Comparison of ENCODE assay signal across 22 cellular contexts in the genomic region with DNA sequence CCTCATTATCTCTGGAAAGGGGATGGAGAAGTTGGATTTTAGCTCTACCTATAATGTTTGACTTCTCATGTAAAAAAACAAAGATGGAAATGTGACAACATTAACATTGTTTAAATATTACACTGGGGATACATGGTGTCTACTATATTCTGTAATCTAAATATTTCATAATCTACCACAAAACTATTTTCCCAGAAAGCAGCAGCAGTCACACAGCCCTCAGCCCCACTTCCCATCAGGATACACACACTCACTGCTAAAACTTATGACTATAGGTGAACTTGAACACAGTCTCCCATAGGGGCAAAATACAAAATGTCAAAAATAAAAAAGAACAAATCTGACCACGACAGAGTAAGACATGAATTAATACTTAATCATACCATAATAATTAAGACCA.
A peak's percentile ranks its signal among the peaks of the same experiment; 100 is the strongest.
DNase-seq lines count a peak whose midpoint lies in the region; ATAC-seq and TF ChIP-seq lines count a peak whose summit lies in the region.
"Had no signal": no experiment of that assay in that cellular context is flagged by ENCODE, and none has a peak within 500 bp of the region (broad histone marks: within the 10 kb centered on the region; RNA-seq: fewer than 3 reads in every experiment).

No MANE protein-coding gene starts in this region.

- no peak for TF ChIP-seq CTCF in CD8-positive, alpha-beta T cell (IDR thresholded peaks at IDR 0.05)

- no peaks in the 10 kb centered on the region for H3K27me3 Mint-ChIP-seq in CD8-positive, alpha-beta T cell (ENCODE audit: low read depth)
- H3K27me3 Mint-ChIP-seq in natural killer cell treated with Interleukin-12 subunit alpha and Interleukin-12 subunit beta and Interleukin-15 and Interleukin-18, amount 100 ng/mL, for 72 hours: no peaks in the 10 kb centered on the region
- H3K27me3 Mint-ChIP-seq: brain; dendritic cell treated with granulocyte-macrophage colony-stimulating factor and Interleukin-4, amounts not matched to agents 40 ng/mL and 50 ng/mL, for 4 days; stimulated activated naive CD8-positive, alpha-beta T cell treated with anti-CD3 and anti-CD28 coated beads, Interleukin-15, amount 100 ng/mL, for 72 hours had no signal

- no peak overlapping the region for H3K4me3 Mint-ChIP-seq in CD8-positive, alpha-beta T cell
- peak overlapping the region; percentile 19 for H3K4me3 Mint-ChIP-seq in natural killer cell treated with Interleukin-12 subunit alpha and Interleukin-12 subunit beta and Interleukin-15 and Interleukin-18, amount 100 ng/mL, for 72 hours
- H3K4me3 Mint-ChIP-seq: brain; dendritic cell treated with granulocyte-macrophage colony-stimulating factor and Interleukin-4, amounts not matched to agents 40 ng/mL and 50 ng/mL, for 4 days; H9; stimulated activated naive CD8-positive, alpha-beta T cell treated with anti-CD3 and anti-CD28 coated beads, Interleukin-15, amount 100 ng/mL, for 72 hours had no signal

- no peak overlapping the region for H3K4me3 ChIP-seq in CD8-positive, alpha-beta T cell (ENCODE audit: low read depth, low read length)
- H3K4me3 ChIP-seq: psoas muscle, skin epidermis, transverse colon had no signal

- peaks cover 37% of the 10 kb centered on the region for H3K4me1 ChIP-seq in CD8-positive, alpha-beta T cell (ENCODE audit: insufficient read depth, low read length)

- peak overlapping the region; percentile 15 for H3K27ac Mint-ChIP-seq in CD8-positive, alpha-beta T cell
- peak overlapping the region; percentile 31 to 76 for H3K27ac Mint-ChIP-seq in natural killer cell treated with Interleukin-12 subunit alpha and Interleukin-12 subunit beta and Interleukin-15 and Interleukin-18, amount 100 ng/mL, for 72 hours
- H3K27ac Mint-ChIP-seq: activated naive CD4-positive, alpha-beta T cell treated with anti-CD3 and anti-CD28 coated beads, Interleukin-2, amount 50 U/mL, for 72 hours; brain; dendritic cell treated with granulocyte-macrophage colony-stimulating factor and Interleukin-4, amounts not matched to agents 40 ng/mL and 50 ng/mL, for 4 days had no signal

- peaks cover 8% of the 10 kb centered on the region for H3K36me3 ChIP-seq in CD8-positive, alpha-beta T cell (ENCODE audit: insufficient read depth, low read length)
- H3K36me3 ChIP-seq: transverse colon had no signal

- H3K4me1 Mint-ChIP-seq in CD8-positive, alpha-beta T cell (ENCODE audit: low read depth): peaks cover 70% of the 10 kb centered on the region
- H3K4me1 Mint-ChIP-seq in natural killer cell treated with Interleukin-12 subunit alpha and Interleukin-12 subunit beta and Interleukin-15 and Interleukin-18, amount 100 ng/mL, for 72 hours (ENCODE audit: low read depth in 2 of 2): peaks cover 38 to 48% of the 10 kb centered on the region in 2 donors

- H3K36me3 Mint-ChIP-seq in CD8-positive, alpha-beta T cell: peaks cover 21% of the 10 kb centered on the region
- H3K36me3 Mint-ChIP-seq in natural killer cell treated with Interleukin-12 subunit alpha and Interleukin-12 subunit beta and Interleukin-15 and Interleukin-18, amount 100 ng/mL, for 72 hours: no peaks in the 10 kb centered on the region
- H3K36me3 Mint-ChIP-seq: activated naive CD4-positive, alpha-beta T cell treated with anti-CD3 and anti-CD28 coated beads, Interleukin-2, amount 50 U/mL, for 72 hours had no signal

- H3K27me3 ChIP-seq in CD8-positive, alpha-beta T cell (ENCODE audit: insufficient read depth, low read length): no peaks in the 10 kb centered on the region
- H3K27me3 ChIP-seq: transverse colon had no signal

- no peak for DNase-seq in CD8-positive, alpha-beta T cell
- DNase-seq in NCI-H226 (peak; percentile 38), fibroblast of gingiva (ENCODE audit: low read depth) (peak; percentile 40), NCI-H2196 (lab: John Stamatoyannopoulos, UW; ENCODE audit: unreplicated experiment) (no peak), SKM-1 treated with dmso at 0.1 percent for 144 hours (lab: John Stamatoyannopoulos, UW; ENCODE audit: unreplicated experiment) (no peak)
- DNase-seq in natural killer cell treated with Interleukin-12 subunit alpha and Interleukin-12 subunit beta and Interleukin-15 and Interleukin-18, amount 100 ng/mL, for 72 hours (ENCODE audit: low spot score): no peak
- DNase-seq in stimulated activated CD4-positive, alpha-beta T cell treated with anti-CD3 and anti-CD28 coated beads, Interleukin-2, amount 100 ng/mL, for 48 hours: no peak
- DNase-seq: activated CD8-positive, alpha-beta memory T cell treated with anti-CD3 and anti-CD28 coated beads for 24 hours; activated T-cell treated with anti-CD3 and anti-CD28 coated beads, Interleukin-2, amount 50 U/mL, for 48 hours; DMS79 treated with DMSO at 0.1 percent for 48 hours; H9; NCI-H1417; NCI-H69; psoas muscle; Right ventricle myocardium superior; stimulated activated naive CD8-positive, alpha-beta T cell treated with anti-CD3 and anti-CD28 coated beads, Interleukin-15, amount 100 ng/mL, for 72 hours; transverse colon had no signal

- CTCF ChIA-PET in CD8-positive, alpha-beta T cell (lab: Charles Lee): no interaction called here

- intact Hi-C loops in CD8-positive, alpha-beta T cell (cut with DNase I, micrococcal nuclease): no loop called here

- no peak overlapping the region for H3K27ac ChIP-seq in CD8-positive, alpha-beta T cell (ENCODE audit: low read depth, low read length)
- H3K27ac ChIP-seq: psoas muscle, skin epidermis, transverse colon had no signal

- POLR2A ChIA-PET in CD8-positive, alpha-beta T cell (lab: Charles Lee): no interaction called here

- no peaks in the 10 kb centered on the region for H3K9me3 ChIP-seq in CD8-positive, alpha-beta T cell (ENCODE audit: low read length)
- H3K9me3 ChIP-seq: psoas muscle, transverse colon had no signal

- no peaks in the 10 kb centered on the region for H3K9me3 Mint-ChIP-seq in CD8-positive, alpha-beta T cell
- no peaks in the 10 kb centered on the region for H3K9me3 Mint-ChIP-seq in natural killer cell treated with Interleukin-12 subunit alpha and Interleukin-12 subunit beta and Interleukin-15 and Interleukin-18, amount 100 ng/mL, for 72 hours
- H3K9me3 Mint-ChIP-seq: activated naive CD4-positive, alpha-beta T cell treated with anti-CD3 and anti-CD28 coated beads, Interleukin-2, amount 50 U/mL, for 72 hours; brain; dendritic cell treated with granulocyte-macrophage colony-stimulating factor and Interleukin-4, amounts not matched to agents 40 ng/mL and 50 ng/mL, for 4 days; H9; stimulated activated naive CD8-positive, alpha-beta T cell treated with anti-CD3 and anti-CD28 coated beads, Interleukin-15, amount 100 ng/mL, for 72 hours had no signal

- no peak for ATAC-seq in CD8-positive, alpha-beta T cell
- ATAC-seq in natural killer cell treated with Interleukin-12 subunit alpha and Interleukin-12 subunit beta and Interleukin-15 and Interleukin-18, amount 100 ng/mL, for 72 hours: no peak
- ATAC-seq in HG02571 (IDR thresholded peaks at IDR 0.05; ENCODE audit: unreplicated experiment): no peak
- ATAC-seq: activated naive CD4-positive, alpha-beta T cell treated with anti-CD3 and anti-CD28 coated beads, Interleukin-2, amount 50 U/mL, for 72 hours; psoas muscle; stimulated activated naive CD8-positive, alpha-beta T cell treated with anti-CD3 and anti-CD28 coated beads, Interleukin-15, amount 100 ng/mL, for 72 hours had no signal

Comparison
In these comparisons a context has a peak if more than half of its experiments do, and no peak if none do; other contexts are left out.
1. DNase-seq: peak in NCI-H226 (single experiment) and fibroblast of gingiva (single experiment); none in CD8-positive, alpha-beta T cell (0 of 7), natural killer cell treated with Interleukin-12 subunit alpha and Interleukin-12 subunit beta and Interleukin-15 and Interleukin-18, amount 100 ng/mL, for 72 hours (single experiment), stimulated activated CD4-positive, alpha-beta T cell treated with anti-CD3 and anti-CD28 coated beads, Interleukin-2, amount 100 ng/mL, for 48 hours (0 of 2), NCI-H2196 (single experiment) and SKM-1 treated with dmso at 0.1 percent for 144 hours (single experiment).